2 cellular contexts compared by ENCODE assay signal in genomic region chr11:35609656-35610055, GRCh38.
A peak's percentile ranks its signal among the peaks of the same experiment; 100 is the strongest.
TF ChIP-seq lines count a peak whose summit lies in the region.

No MANE protein-coding gene starts in this region.

TF ChIP-seq in liver, 16 proteins besides CTCF, POLR2A, EP300 and RAD21:
- no peak for TF ChIP-seq FOXA1 (IDR thresholded peaks at IDR 0.05)
- TF ChIP-seq RXRA (IDR thresholded peaks at IDR 0.05), result peak; percentile 54 to 70

TF ChIP-seq in HepG2, 621 proteins besides CTCF, POLR2A, EP300 and RAD21:
- TF ChIP-seq TBX2 (CRISPR knock-in tag; IDR thresholded peaks at IDR 0.05; ENCODE audit: borderline replicate concordance) (no peak), DRAP1 (CRISPR knock-in tag; IDR thresholded peaks at IDR 0.05) (no peak), TRAFD1 (CRISPR knock-in tag; IDR thresholded peaks at IDR 0.05; ENCODE audit: borderline replicate concordance) (no peak), ZNF24 (IDR thresholded peaks at IDR 0.05) (no peak), MYPOP (CRISPR knock-in tag; IDR thresholded peaks at IDR 0.05) (no peak), NCOA2 (CRISPR knock-in tag; IDR thresholded peaks at IDR 0.05) (no peak), HDAC6 (IDR thresholded peaks at IDR 0.05; ENCODE audit: low read depth, low read length) (no peak), ZNF335 (CRISPR knock-in tag; IDR thresholded peaks at IDR 0.05) (no peak), ZNF790 (CRISPR knock-in tag; IDR thresholded peaks at IDR 0.05; ENCODE audit: borderline replicate concordance) (no peak), ZNF318 (CRISPR knock-in tag; IDR thresholded peaks at IDR 0.05) (no peak), ZSCAN9 (CRISPR knock-in tag; IDR thresholded peaks at IDR 0.05; ENCODE audit: borderline replicate concordance) (no peak), SMAD3 (CRISPR knock-in tag; IDR thresholded peaks at IDR 0.05) (no peak), ZBTB38 (CRISPR knock-in tag; IDR thresholded peaks at IDR 0.05) (no peak), BRD4 (CRISPR knock-in tag; IDR thresholded peaks at IDR 0.05) (no peak), NBN (conservative IDR thresholded peaks at IDR 0.05) (no peak)
